Comparison of ENCODE assay signal across 27 cellular contexts in the genomic region with DNA sequence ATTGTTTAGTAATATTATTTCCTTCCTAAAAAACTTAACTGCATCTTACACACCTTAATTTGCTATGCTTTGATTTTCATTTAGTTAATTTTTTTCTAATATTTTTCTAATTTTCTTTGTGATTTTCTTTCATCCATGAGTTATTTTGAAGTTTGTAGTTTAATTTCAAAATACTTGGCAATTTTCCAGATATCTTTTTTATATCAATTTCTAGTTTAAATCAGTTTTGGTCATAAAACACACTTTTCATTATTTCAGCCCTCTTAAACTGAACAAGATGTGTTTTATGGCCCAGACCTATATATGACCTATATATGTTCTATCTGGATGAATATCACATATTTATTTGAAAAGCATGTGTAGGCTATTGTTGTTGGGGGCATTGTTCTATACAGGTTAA.
DNase-seq lines count a peak whose midpoint lies in the region; ATAC-seq, FAIRE-seq and TF ChIP-seq lines count a peak whose summit lies in the region.
"Had no signal": no experiment of that assay in that cellular context is flagged by ENCODE, and none has a peak within 500 bp of the region (broad histone marks: within the 10 kb centered on the region; RNA-seq: fewer than 3 reads in every experiment).

No MANE protein-coding gene starts in this region.

- H3K4me1 ChIP-seq in small intestine (ENCODE audit: control insufficient read depth in 2 of 2, insufficient read depth in 1 of 2, low read depth in 1 of 2, low read length in 1 of 2) (no peaks in the 10 kb centered on the region), osteoblast (ENCODE audit: insufficient read depth, low read length) (no peaks in the 10 kb centered on the region)
- H3K4me1 ChIP-seq: BE2C, BLaER1 had no signal

- no peaks in the 10 kb centered on the region for H3K4me1 Mint-ChIP-seq in mesothelial cell of epicardium
- no peaks in the 10 kb centered on the region for H3K4me1 Mint-ChIP-seq in activated naive CD8-positive, alpha-beta T cell treated with anti-CD3 and anti-CD28 coated beads, Interleukin-2, amount 50 U/mL, for 24 hours
- H3K4me1 Mint-ChIP-seq: CD14-positive monocyte; CD4-positive, alpha-beta memory T cell; CD4-positive, CD25-positive, alpha-beta regulatory T cell; CD8-positive, alpha-beta memory T cell had no signal

- H3K27ac Mint-ChIP-seq in mesothelial cell of epicardium: no peak overlapping the region
- no peak overlapping the region for H3K27ac Mint-ChIP-seq in activated naive CD8-positive, alpha-beta T cell treated with anti-CD3 and anti-CD28 coated beads, Interleukin-2, amount 50 U/mL, for 24 hours
- H3K27ac Mint-ChIP-seq: CD14-positive monocyte; CD4-positive, alpha-beta memory T cell; CD4-positive, CD25-positive, alpha-beta regulatory T cell; CD8-positive, alpha-beta memory T cell had no signal

- no peak for DNase-seq in frontal cortex (ENCODE audit: low spot score in 2 of 2)
- no peak for DNase-seq in small intestine
- DNase-seq in osteoblast (ENCODE audit: insufficient read length, low spot score, missing footprints): no peak
- no peak for DNase-seq in mesothelial cell of epicardium (ENCODE audit: low spot score in 2 of 2, unreplicated experiment in 2 of 2)
- no peak for DNase-seq in activated naive CD8-positive, alpha-beta T cell treated with anti-CD3 and anti-CD28 coated beads, Interleukin-2, amount 50 U/mL, for 24 hours
- DNase-seq: ACHN; BE2C; C1 segment of cervical spinal cord; CD4-positive, alpha-beta memory T cell; CD4-positive, CD25-positive, alpha-beta regulatory T cell; CD8-positive, alpha-beta memory T cell; COR-L47; DMS 273 treated with DMSO at 0.1 percent for 48 hours; DMS153; DMS53; DMS79; DND-41; EL; GDM1 had no signal

- H3K9me3 ChIP-seq in small intestine (ENCODE audit: control insufficient read depth, low read depth) (no peaks in the 10 kb centered on the region), osteoblast (ENCODE audit: low read depth, low read length) (no peaks in the 10 kb centered on the region)
- H3K9me3 ChIP-seq: BE2C, BLaER1 had no signal

- FAIRE-seq in A204.1 (lab: Jason Lieb, UNC) (peak; percentile 19), colon (lab: Jason Lieb, UNC) (peak; percentile 10), frontal cortex (lab: Jason Lieb, UNC) (peak; percentile 97), small intestine (lab: Jason Lieb, UNC) (peak; percentile 61)
- FAIRE-seq: GM12878, GM12892, GM18507 had no signal

- no peak for ATAC-seq in activated naive CD8-positive, alpha-beta T cell treated with anti-CD3 and anti-CD28 coated beads, Interleukin-2, amount 50 U/mL, for 24 hours
- ATAC-seq: GM12878 had no signal

- H3K27me3 Mint-ChIP-seq in mesothelial cell of epicardium (ENCODE audit: low read depth): no peaks in the 10 kb centered on the region
- H3K27me3 Mint-ChIP-seq in activated naive CD8-positive, alpha-beta T cell treated with anti-CD3 and anti-CD28 coated beads, Interleukin-2, amount 50 U/mL, for 24 hours: no peaks in the 10 kb centered on the region
- H3K27me3 Mint-ChIP-seq: CD4-positive, alpha-beta memory T cell; CD4-positive, CD25-positive, alpha-beta regulatory T cell; CD8-positive, alpha-beta memory T cell had no signal

- no peak overlapping the region for H3K4me3 Mint-ChIP-seq in mesothelial cell of epicardium
- H3K4me3 Mint-ChIP-seq in activated naive CD8-positive, alpha-beta T cell treated with anti-CD3 and anti-CD28 coated beads, Interleukin-2, amount 50 U/mL, for 24 hours: no peak overlapping the region
- H3K4me3 Mint-ChIP-seq: CD14-positive monocyte; CD4-positive, alpha-beta memory T cell; CD4-positive, CD25-positive, alpha-beta regulatory T cell; CD8-positive, alpha-beta memory T cell had no signal

- H3K27me3 ChIP-seq in small intestine (ENCODE audit: control insufficient read depth in 2 of 2, insufficient read depth in 2 of 2, low read length in 2 of 2) (no peaks in the 10 kb centered on the region), osteoblast (ENCODE audit: insufficient read depth, low read length) (no peaks in the 10 kb centered on the region)
- H3K27me3 ChIP-seq: BE2C, BLaER1 had no signal

- peaks cover 17% of the 10 kb centered on the region for H3K9me3 Mint-ChIP-seq in mesothelial cell of epicardium
- peaks cover 31% of the 10 kb centered on the region for H3K9me3 Mint-ChIP-seq in activated naive CD8-positive, alpha-beta T cell treated with anti-CD3 and anti-CD28 coated beads, Interleukin-2, amount 50 U/mL, for 24 hours

- H3K36me3 Mint-ChIP-seq in mesothelial cell of epicardium: no peaks in the 10 kb centered on the region
- H3K36me3 Mint-ChIP-seq in activated naive CD8-positive, alpha-beta T cell treated with anti-CD3 and anti-CD28 coated beads, Interleukin-2, amount 50 U/mL, for 24 hours (ENCODE audit: low read depth): no peaks in the 10 kb centered on the region
- H3K36me3 Mint-ChIP-seq: CD14-positive monocyte; CD4-positive, alpha-beta memory T cell; CD4-positive, CD25-positive, alpha-beta regulatory T cell; CD8-positive, alpha-beta memory T cell had no signal

- H3K4me2 ChIP-seq in osteoblast (ENCODE audit: insufficient read depth, low read length): no peak overlapping the region
- H3K4me2 ChIP-seq: BLaER1 had no signal

- H3K27ac ChIP-seq in small intestine (ENCODE audit: low read depth in 1 of 2, low read length in 1 of 2) (no peak overlapping the region), osteoblast (ENCODE audit: low read depth, low read length) (no peak overlapping the region)
- H3K27ac ChIP-seq: 22Rv1, BLaER1 had no signal

- no peak overlapping the region for H3K4me3 ChIP-seq in small intestine (ENCODE audit: low read depth in 1 of 2, low read length in 2 of 2)
- H3K4me3 ChIP-seq in osteoblast (ENCODE audit: insufficient read depth, low read length): no peak overlapping the region
- H3K4me3 ChIP-seq: BLaER1, GM12878 had no signal

- H3K36me3 ChIP-seq in small intestine (ENCODE audit: control insufficient read depth in 2 of 2, insufficient read depth in 2 of 2, low read length in 2 of 2) (no peaks in the 10 kb centered on the region), osteoblast (ENCODE audit: insufficient read depth, low read length) (no peaks in the 10 kb centered on the region)
- H3K36me3 ChIP-seq: BE2C, BLaER1 had no signal

- no peak for TF ChIP-seq CTCF in osteoblast (IDR thresholded peaks at IDR 0.05; ENCODE audit: extremely low read depth, low read depth, low read length)
- no peak for TF ChIP-seq CTCF in mesothelial cell of epicardium (IDR thresholded peaks at IDR 0.05; ENCODE audit: unreplicated experiment)

- H4K20me1 ChIP-seq in osteoblast (ENCODE audit: insufficient read depth, low read length): no peaks in the 10 kb centered on the region
- H4K20me1 ChIP-seq: BLaER1 had no signal

- H2AFZ ChIP-seq in osteoblast (ENCODE audit: low read length): no peak overlapping the region

- no peaks in the 10 kb centered on the region for H3K79me2 ChIP-seq in osteoblast (ENCODE audit: insufficient read depth, low read length)
